In the genomic region with DNA sequence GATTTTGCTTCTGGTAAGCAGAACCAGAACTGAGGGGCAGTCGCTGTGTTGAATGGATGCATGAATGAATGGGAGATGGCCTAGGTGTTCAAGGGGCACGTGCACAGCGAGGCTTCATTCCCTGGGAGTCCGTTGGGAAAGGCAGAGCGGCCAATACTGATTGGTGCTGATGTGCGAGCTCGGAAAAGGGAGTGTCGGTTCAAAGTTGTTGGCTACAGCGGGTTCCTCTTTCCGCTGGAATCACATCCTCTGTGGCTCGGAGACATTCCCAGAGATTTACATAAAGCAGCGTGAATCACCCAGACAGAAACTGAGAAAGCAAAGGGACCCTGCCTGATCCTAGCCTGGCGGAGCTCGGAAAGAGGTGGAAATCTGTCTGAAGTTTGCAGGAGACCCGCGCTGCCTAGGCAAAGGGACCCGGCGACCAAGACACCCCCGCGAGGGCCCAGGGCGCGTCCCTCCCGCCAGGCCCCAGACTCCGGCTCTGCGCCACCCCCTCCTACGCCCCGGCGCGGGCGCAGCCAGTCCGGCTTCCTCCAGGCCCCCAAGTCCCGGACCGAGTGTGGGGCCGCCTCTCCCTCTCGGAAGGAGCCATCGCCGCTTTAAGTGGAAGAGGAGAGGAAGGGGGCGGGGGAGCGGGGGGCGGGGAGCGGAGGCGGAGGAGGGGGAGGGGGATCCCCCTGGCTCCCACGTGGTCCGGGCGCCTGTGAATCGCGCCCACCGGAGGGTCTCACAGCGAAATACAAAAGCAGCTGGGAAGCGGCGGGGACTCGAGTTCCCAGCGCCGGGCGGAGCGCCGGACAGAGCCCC, we compare ENCODE assay signal across 1 cellular context.
TF ChIP-seq lines count a peak whose summit lies in the region.

A gene with protein sequence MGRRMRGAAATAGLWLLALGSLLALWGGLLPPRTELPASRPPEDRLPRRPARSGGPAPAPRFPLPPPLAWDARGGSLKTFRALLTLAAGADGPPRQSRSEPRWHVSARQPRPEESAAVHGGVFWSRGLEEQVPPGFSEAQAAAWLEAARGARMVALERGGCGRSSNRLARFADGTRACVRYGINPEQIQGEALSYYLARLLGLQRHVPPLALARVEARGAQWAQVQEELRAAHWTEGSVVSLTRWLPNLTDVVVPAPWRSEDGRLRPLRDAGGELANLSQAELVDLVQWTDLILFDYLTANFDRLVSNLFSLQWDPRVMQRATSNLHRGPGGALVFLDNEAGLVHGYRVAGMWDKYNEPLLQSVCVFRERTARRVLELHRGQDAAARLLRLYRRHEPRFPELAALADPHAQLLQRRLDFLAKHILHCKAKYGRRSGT (plus strand): TSS at position 774 of the 810 bp plus-strand sequence. CDS start 177 bp downstream, outside the sequence.

TF ChIP-seq in GM12891, 5 proteins besides CTCF, POLR2A, EP300 and RAD21:
- TF ChIP-seq SPI1 (IDR thresholded peaks at IDR 0.05; ENCODE audit: low read depth, low read length) (0 out of 2 replicates have a peak, but pooled peaks have one; percentile 1), POLR2AphosphoS5 (IDR thresholded peaks at IDR 0.05; ENCODE audit: low read depth, low read length) (no peak)
